ENCODE assay signal across 1 cellular context in the genomic region with DNA sequence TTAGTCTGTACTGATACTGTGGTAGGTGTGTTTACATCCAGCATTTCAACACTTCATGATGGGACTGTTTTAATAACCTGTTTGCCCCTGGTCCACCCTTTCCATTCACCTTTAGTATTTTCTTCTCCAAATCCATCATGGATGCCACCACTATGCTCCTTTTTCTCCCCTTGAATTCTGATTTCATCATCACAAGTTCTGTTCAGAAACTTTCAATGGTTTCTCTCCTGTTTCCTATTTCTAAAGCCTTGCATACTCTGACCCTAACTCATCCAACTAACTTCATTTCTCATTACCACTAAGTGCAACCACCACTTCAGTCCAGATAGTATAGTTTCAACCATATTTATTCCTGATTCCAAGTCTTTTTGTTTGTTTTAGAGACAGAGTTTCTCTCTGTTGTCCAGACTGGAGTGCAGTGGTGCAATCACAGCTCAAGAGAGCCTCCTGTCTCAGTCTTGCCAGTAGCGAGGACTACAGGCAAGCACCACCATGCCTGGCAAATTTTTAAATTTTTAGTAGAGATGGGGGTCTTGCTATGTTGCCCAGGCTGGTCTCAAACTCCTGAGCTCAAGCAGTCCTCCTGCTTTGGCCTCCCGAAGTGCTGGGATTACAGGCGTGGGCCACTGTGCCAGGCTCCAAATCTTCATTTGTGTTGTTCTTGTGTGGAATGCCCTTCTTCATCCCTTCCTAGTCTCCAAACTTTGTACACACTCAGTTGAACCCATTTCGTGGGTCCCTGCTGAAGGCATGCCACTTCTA.
TF ChIP-seq lines count a peak whose summit lies in the region.

No MANE protein-coding gene starts in this region.

TF ChIP-seq in H1, 55 proteins besides CTCF, POLR2A, EP300 and RAD21:
- no peak for TF ChIP-seq SAP30 (IDR thresholded peaks at IDR 0.05; ENCODE audit: insufficient read depth, insufficient replicate concordance, low read length)
- no peak for TF ChIP-seq SP1 (IDR thresholded peaks at IDR 0.05; ENCODE audit: low read depth, low read length)
- no peak for TF ChIP-seq CBX5 (IDR thresholded peaks at IDR 0.05; ENCODE audit: low read depth, low read length)
- TF ChIP-seq JUND (IDR thresholded peaks at IDR 0.05; ENCODE audit: low read length), result no peak
- TF ChIP-seq CBX8 (IDR thresholded peaks at IDR 0.05; ENCODE audit: borderline replicate concordance, low read depth, low read length), result no peak
- TF ChIP-seq ZNF274 (IDR thresholded peaks at IDR 0.05; ENCODE audit: borderline replicate concordance, extremely low read depth, low read length), result no peak
- TF ChIP-seq MAFK (IDR thresholded peaks at IDR 0.05; ENCODE audit: low read depth, low read length), result no peak
- no peak for TF ChIP-seq HDAC6 (IDR thresholded peaks at IDR 0.05; ENCODE audit: low read depth, low read length)
- TF ChIP-seq HDAC2 (IDR thresholded peaks at IDR 0.05; ENCODE audit: borderline replicate concordance in 1 of 2, low read depth in 2 of 2, low read length in 2 of 2), result no peak
- TF ChIP-seq PHF8 (conservative IDR thresholded peaks at IDR 0.05; ENCODE audit: low read depth, low read length), result no peak
- TF ChIP-seq TBP (IDR thresholded peaks at IDR 0.05; ENCODE audit: low read depth, low read length), result no peak
- no peak for TF ChIP-seq POU5F1 (IDR thresholded peaks at IDR 0.05; ENCODE audit: low read depth, low read length)
